Comparison of ENCODE assay signal across 2 cellular contexts in genomic region chr3:149831321-149831720, GRCh38.
TF ChIP-seq lines count a peak whose summit lies in the region.

No MANE protein-coding gene starts in this region.

TF ChIP-seq in liver, 16 proteins besides CTCF, POLR2A, EP300 and RAD21 (continued from another document):
- TF ChIP-seq MAX (IDR thresholded peaks at IDR 0.05) = no peak
- TF ChIP-seq HNF4G (IDR thresholded peaks at IDR 0.05) = peak; percentile 55
- TF ChIP-seq RXRA (IDR thresholded peaks at IDR 0.05) = no peak
- TF ChIP-seq HNF4A (conservative IDR thresholded peaks at IDR 0.05) = peak; percentile 75 to 86
- TF ChIP-seq ZBTB33 (IDR thresholded peaks at IDR 0.05) = no peak
- no peak for TF ChIP-seq JUND (IDR thresholded peaks at IDR 0.05)
- no peak for TF ChIP-seq TAF1 (conservative IDR thresholded peaks at IDR 0.05)
- no peak for TF ChIP-seq REST (IDR thresholded peaks at IDR 0.05)
- TF ChIP-seq FOXA2 (IDR thresholded peaks at IDR 0.05) = no peak
- peak; percentile 55 for TF ChIP-seq SP1 (IDR thresholded peaks at IDR 0.05)

TF ChIP-seq in HepG2, 621 proteins besides CTCF, POLR2A, EP300 and RAD21 (continued from another document):
- no peak for TF ChIP-seq ZNF318 (CRISPR knock-in tag; IDR thresholded peaks at IDR 0.05)
- no peak for TF ChIP-seq RNF2 (conservative IDR thresholded peaks at IDR 0.05; ENCODE audit: low read depth)
